Comparison of ENCODE assay signal across 28 cellular contexts in the genomic region with DNA sequence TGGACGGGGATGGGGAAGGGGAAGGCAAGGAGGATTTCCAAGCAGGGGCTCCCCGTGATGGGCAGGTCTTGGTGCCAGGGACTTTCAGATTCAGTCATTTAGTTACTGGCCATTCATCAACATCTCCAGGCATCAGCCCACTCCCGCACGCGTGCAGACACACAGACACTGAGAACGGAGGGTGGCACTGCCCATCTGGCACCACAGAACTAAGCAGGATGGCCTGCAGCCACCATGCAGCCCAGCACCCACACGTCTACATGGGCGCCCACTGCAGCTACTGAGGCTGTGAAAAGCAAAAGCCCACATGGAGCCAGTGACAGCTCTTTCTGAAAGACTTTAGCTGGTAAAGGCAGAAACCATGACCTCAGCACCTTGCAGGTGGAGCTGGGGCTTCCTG.
"Had no signal": no experiment of that assay in that cellular context is flagged by ENCODE, and none has a peak within 500 bp of the region (broad histone marks: within the 10 kb centered on the region; RNA-seq: fewer than 3 reads in every experiment).

No MANE protein-coding gene starts in this region.

- H3K36me3 Mint-ChIP-seq: immature natural killer cell; naive thymus-derived CD4-positive, alpha-beta T cell; natural killer cell treated with Interleukin-12 subunit alpha and Interleukin-12 subunit beta and Interleukin-15 and Interleukin-18, amount 100 ng/mL, for 72 hours; stimulated activated naive B cell treated with anti-CD40 and anti-IgM and Interleukin-4, amounts not matched to agents 10 μg/mL and 1 μg/mL and 100 μg/mL, for 72 hours had no signal

- H3K4me1 ChIP-seq: heart left ventricle, left ventricle myocardium inferior, transverse colon, upper lobe of right lung, uterus had no signal

- H3K4me3 Mint-ChIP-seq: immature natural killer cell; naive thymus-derived CD4-positive, alpha-beta T cell; natural killer cell treated with Interleukin-12 subunit alpha and Interleukin-12 subunit beta and Interleukin-15 and Interleukin-18, amount 100 ng/mL, for 72 hours; stimulated activated naive B cell treated with anti-CD40 and anti-IgM and Interleukin-4, amounts not matched to agents 10 μg/mL and 1 μg/mL and 100 μg/mL, for 72 hours had no signal

- H3K9me3 Mint-ChIP-seq: immature natural killer cell; natural killer cell treated with Interleukin-12 subunit alpha and Interleukin-12 subunit beta and Interleukin-15 and Interleukin-18, amount 100 ng/mL, for 72 hours had no signal

- DNase-seq: heart left ventricle; immature natural killer cell; left ventricle myocardium inferior; mesendoderm; midbrain; mucosa of descending colon; naive thymus-derived CD4-positive, alpha-beta T cell; nucleus accumbens; ovary; right cardiac atrium; stimulated activated CD4-positive, alpha-beta T cell treated with anti-CD3 and anti-CD28 coated beads, Interleukin-12 subunit alpha, Interleukin-12 subunit beta, amount 100 ng/mL, for 4 hours; stimulated activated CD4-positive, alpha-beta T cell treated with anti-CD3 and anti-CD28 coated beads, Interleukin-15, amount 100 ng/mL, for 24 hours; stimulated activated CD4-positive, alpha-beta T cell treated with anti-CD3 and anti-CD28 coated beads, Interleukin-2, amount 100 ng/mL, for 24 hours; stimulated activated CD4-positive, alpha-beta T cell treated with anti-CD3 and anti-CD28 coated beads, Interleukin-4, amount 100 ng/mL, for 1 hour; stimulated activated naive B cell treated with anti-CD40 and anti-IgM and Interleukin-4, amounts not matched to agents 10 μg/mL and 1 μg/mL and 100 μg/mL, for 72 hours; stimulated activated naive CD8-positive, alpha-beta T cell treated with anti-CD3 and anti-CD28 coated beads, Interleukin-15, Interleukin-2, amounts not matched to agents 100 U/mL and 50 U/mL, for 24 hours; stomach; testis; thyroid gland; transverse colon; upper lobe of right lung; uterus had no signal

- H3K36me3 ChIP-seq: heart left ventricle, left ventricle myocardium inferior, ovary, stomach, thyroid gland, transverse colon, upper lobe of right lung, uterus had no signal

- H3K9me3 ChIP-seq: heart left ventricle, left ventricle myocardium inferior, mucosa of descending colon, ovary, stomach, testis, thyroid gland, transverse colon, upper lobe of right lung, uterus had no signal

- FAIRE-seq: islet of Langerhans had no signal

- ATAC-seq: heart left ventricle; mucosa of descending colon; naive thymus-derived CD4-positive, alpha-beta T cell; natural killer cell treated with Interleukin-12 subunit alpha and Interleukin-12 subunit beta and Interleukin-15 and Interleukin-18, amount 100 ng/mL, for 72 hours; right cardiac atrium; sciatic nerve; stimulated activated naive B cell treated with anti-CD40 and anti-IgM and Interleukin-4, amounts not matched to agents 10 μg/mL and 1 μg/mL and 100 μg/mL, for 72 hours; stimulated activated naive CD8-positive, alpha-beta T cell treated with anti-CD3 and anti-CD28 coated beads, Interleukin-15, Interleukin-2, amounts not matched to agents 100 U/mL and 50 U/mL, for 24 hours; upper lobe of right lung had no signal

- H3K27me3 Mint-ChIP-seq: natural killer cell treated with Interleukin-12 subunit alpha and Interleukin-12 subunit beta and Interleukin-15 and Interleukin-18, amount 100 ng/mL, for 72 hours; stimulated activated naive B cell treated with anti-CD40 and anti-IgM and Interleukin-4, amounts not matched to agents 10 μg/mL and 1 μg/mL and 100 μg/mL, for 72 hours had no signal

- H3K4me1 Mint-ChIP-seq: stimulated activated naive B cell treated with anti-CD40 and anti-IgM and Interleukin-4, amounts not matched to agents 10 μg/mL and 1 μg/mL and 100 μg/mL, for 72 hours had no signal

- H3K27ac Mint-ChIP-seq: naive thymus-derived CD4-positive, alpha-beta T cell; natural killer cell treated with Interleukin-12 subunit alpha and Interleukin-12 subunit beta and Interleukin-15 and Interleukin-18, amount 100 ng/mL, for 72 hours; progenitor cell of endocrine pancreas; stimulated activated naive B cell treated with anti-CD40 and anti-IgM and Interleukin-4, amounts not matched to agents 10 μg/mL and 1 μg/mL and 100 μg/mL, for 72 hours had no signal

- H3K4me3 ChIP-seq: heart left ventricle, left ventricle myocardium inferior, lung, mucosa of descending colon, ovary, skin epidermis, stomach, testis, thyroid gland, transverse colon, upper lobe of right lung, uterus had no signal

- H3K27me3 ChIP-seq: ovary, testis, thyroid gland, transverse colon, upper lobe of right lung, uterus had no signal

- H3K27ac ChIP-seq: heart left ventricle, left ventricle myocardium inferior, ovary, skin epidermis, stomach, testis, thyroid gland, transverse colon, upper lobe of right lung, uterus had no signal
